Comparison of ENCODE assay signal across 21 cellular contexts in genomic region chr15:68377766-68378165, GRCh38. TPM values are rescaled to one million over a fixed set of nuclear protein-coding genes. Genes with fewer than 3 reads are reported as not detected.
"Had no signal": no experiment of that assay in that cellular context is flagged by ENCODE, and none has a peak within 500 bp of the region (broad histone marks: within the 10 kb centered on the region; RNA-seq: fewer than 3 reads in every experiment).

No MANE protein-coding gene starts in this region.

- H3K9me3 ChIP-seq: prostate gland, thoracic aorta, upper lobe of right lung had no signal

- H3K27me3 Mint-ChIP-seq: activated CD4-positive, alpha-beta memory T cell treated with anti-CD3 and anti-CD28 coated beads for 36 hours; activated naive CD8-positive, alpha-beta T cell treated with anti-CD3 and anti-CD28 coated beads for 36 hours; stimulated activated naive CD8-positive, alpha-beta T cell treated with anti-CD3 and anti-CD28 coated beads, Interleukin-15, Interleukin-2, amounts not matched to agents 100 ng/mL and 50 ng/mL, for 24 hours had no signal

- ATAC-seq: activated T-cell treated with anti-CD3 and anti-CD28 coated beads, Interleukin-2, amount 50 U/mL, for 72 hours; right cardiac atrium; upper lobe of right lung had no signal

- H3K27ac ChIP-seq: dorsolateral prefrontal cortex, prostate gland, skin epidermis, thoracic aorta, upper lobe of right lung had no signal

- H3K27me3 ChIP-seq: dorsolateral prefrontal cortex, upper lobe of right lung had no signal

- H3K36me3 ChIP-seq: prostate gland, upper lobe of right lung had no signal

- H3K9me3 Mint-ChIP-seq: activated CD4-positive, alpha-beta memory T cell treated with anti-CD3 and anti-CD28 coated beads for 36 hours; activated naive CD8-positive, alpha-beta T cell treated with anti-CD3 and anti-CD28 coated beads for 36 hours; stimulated activated naive CD8-positive, alpha-beta T cell treated with anti-CD3 and anti-CD28 coated beads, Interleukin-15, Interleukin-2, amounts not matched to agents 100 ng/mL and 50 ng/mL, for 24 hours had no signal

- DNase-seq: activated CD4-positive, alpha-beta memory T cell treated with anti-CD3 and anti-CD28 coated beads for 36 hours; activated gamma-delta T cell; activated naive CD8-positive, alpha-beta T cell treated with anti-CD3 and anti-CD28 coated beads for 36 hours; activated T-cell treated with anti-CD3 and anti-CD28 coated beads, Interleukin-2, amount 50 U/mL, for 72 hours; amniotic stem cell; dorsolateral prefrontal cortex; foreskin melanocyte; glutamatergic neuron; hypothalamus; mammary epithelial cell; stimulated activated CD4-positive, alpha-beta T cell treated with anti-CD3 and anti-CD28 coated beads, Interleukin-15, amount 100 ng/mL, for 24 hours; stimulated activated CD4-positive, alpha-beta T cell treated with anti-CD3 and anti-CD28 coated beads, Interleukin-2, amount 100 ng/mL, for 48 hours; upper lobe of right lung had no signal

- H3K4me1 ChIP-seq: prostate gland, upper lobe of right lung had no signal

- H3K36me3 Mint-ChIP-seq: activated CD4-positive, alpha-beta memory T cell treated with anti-CD3 and anti-CD28 coated beads for 36 hours; activated naive CD8-positive, alpha-beta T cell treated with anti-CD3 and anti-CD28 coated beads for 36 hours had no signal

- H3K27ac Mint-ChIP-seq: activated CD4-positive, alpha-beta memory T cell treated with anti-CD3 and anti-CD28 coated beads for 36 hours; activated naive CD8-positive, alpha-beta T cell treated with anti-CD3 and anti-CD28 coated beads for 36 hours; activated T-cell treated with anti-CD3 and anti-CD28 coated beads, Interleukin-2, amount 50 U/mL, for 72 hours; stimulated activated naive CD8-positive, alpha-beta T cell treated with anti-CD3 and anti-CD28 coated beads, Interleukin-15, Interleukin-2, amounts not matched to agents 100 ng/mL and 50 ng/mL, for 24 hours; T-helper 2 cell treated with Interferon-gamma antibody and Interleukin-4, amounts not matched to agents 5 μg/mL and 100 μg/mL, for 36 hours had no signal

- H3K4me3 Mint-ChIP-seq: activated CD4-positive, alpha-beta memory T cell treated with anti-CD3 and anti-CD28 coated beads for 36 hours; activated naive CD8-positive, alpha-beta T cell treated with anti-CD3 and anti-CD28 coated beads for 36 hours; activated T-cell treated with anti-CD3 and anti-CD28 coated beads, Interleukin-2, amount 50 U/mL, for 72 hours; stimulated activated naive CD8-positive, alpha-beta T cell treated with anti-CD3 and anti-CD28 coated beads, Interleukin-15, Interleukin-2, amounts not matched to agents 100 ng/mL and 50 ng/mL, for 24 hours; T-helper 2 cell treated with Interferon-gamma antibody and Interleukin-4, amounts not matched to agents 5 μg/mL and 100 μg/mL, for 36 hours had no signal

- H3K4me3 ChIP-seq: dorsolateral prefrontal cortex, prostate gland, skin epidermis, thoracic aorta, upper lobe of right lung had no signal

RNA-seq across cellular contexts. Expression of gene ITGA11, which starts 54.2 kb away (rescaled TPM):
- polyA plus RNA-seq: keratinocyte, neural cell had no signal
